Comparison of ENCODE assay signal across 1 cellular context in the genomic region with DNA sequence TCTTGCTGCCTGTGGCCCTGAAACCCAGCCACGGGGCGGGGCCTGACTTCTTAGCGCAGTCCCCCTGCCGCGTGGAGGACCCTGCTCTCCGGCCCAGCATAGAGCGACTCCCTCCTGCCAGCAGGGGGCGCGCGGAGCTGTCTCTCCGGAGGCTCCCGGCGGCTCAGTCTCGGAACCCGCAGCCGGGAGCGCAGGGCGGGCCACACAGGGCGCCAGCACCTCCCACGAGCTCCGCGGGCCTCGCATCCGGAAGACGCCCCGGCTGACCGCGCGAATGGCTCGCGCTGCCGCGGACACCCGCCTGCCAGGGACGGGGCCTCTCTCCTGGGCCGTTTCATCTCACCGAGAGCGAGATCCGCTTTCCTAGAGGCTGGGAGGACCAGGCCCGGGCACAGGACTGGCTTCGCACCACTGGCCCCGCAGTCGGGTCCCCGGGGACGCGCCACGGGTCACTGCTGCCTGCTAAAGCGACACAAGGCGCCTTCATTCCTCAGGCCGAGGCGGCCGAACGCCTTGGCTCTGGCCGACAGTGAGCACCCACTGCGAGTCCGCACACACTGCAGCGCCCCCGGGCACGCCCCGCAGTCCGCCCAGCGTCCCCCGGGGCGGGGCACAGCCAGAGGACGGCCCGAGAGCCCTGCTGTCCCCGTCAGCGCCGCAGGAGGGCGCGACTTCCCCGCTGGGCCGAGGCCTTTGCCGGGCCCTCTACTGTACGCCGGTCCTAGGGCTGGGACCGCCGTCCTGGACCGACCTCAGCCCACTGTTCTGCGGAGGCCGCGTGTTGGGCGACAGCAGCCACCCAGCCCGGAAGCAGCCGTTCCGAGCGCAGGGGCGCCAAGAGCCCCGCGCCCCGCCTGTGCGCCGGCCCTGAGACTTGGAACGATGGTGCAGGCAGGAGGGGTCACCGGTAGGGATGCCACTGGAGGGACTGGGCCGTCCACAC.
A peak's percentile ranks its signal among the peaks of the same experiment; 100 is the strongest.
TF ChIP-seq lines count a peak whose summit lies in the region.

No MANE protein-coding gene starts in this region.

TF ChIP-seq in HEK293, 187 proteins besides CTCF, POLR2A, EP300 and RAD21 (continued from another document and continues in another):
- TF ChIP-seq, protein P1, sequence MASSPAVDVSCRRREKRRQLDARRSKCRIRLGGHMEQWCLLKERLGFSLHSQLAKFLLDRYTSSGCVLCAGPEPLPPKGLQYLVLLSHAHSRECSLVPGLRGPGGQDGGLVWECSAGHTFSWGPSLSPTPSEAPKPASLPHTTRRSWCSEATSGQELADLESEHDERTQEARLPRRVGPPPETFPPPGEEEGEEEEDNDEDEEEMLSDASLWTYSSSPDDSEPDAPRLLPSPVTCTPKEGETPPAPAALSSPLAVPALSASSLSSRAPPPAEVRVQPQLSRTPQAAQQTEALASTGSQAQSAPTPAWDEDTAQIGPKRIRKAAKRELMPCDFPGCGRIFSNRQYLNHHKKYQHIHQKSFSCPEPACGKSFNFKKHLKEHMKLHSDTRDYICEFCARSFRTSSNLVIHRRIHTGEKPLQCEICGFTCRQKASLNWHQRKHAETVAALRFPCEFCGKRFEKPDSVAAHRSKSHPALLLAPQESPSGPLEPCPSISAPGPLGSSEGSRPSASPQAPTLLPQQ (tag by site-specific recombination; IDR thresholded peaks at IDR 0.05): peak; percentile 57; the same call in 1 of the 2 replicates
- TF ChIP-seq ZNF248 (tag by site-specific recombination; IDR thresholded peaks at IDR 0.05): no peak
- TF ChIP-seq, protein P2, sequence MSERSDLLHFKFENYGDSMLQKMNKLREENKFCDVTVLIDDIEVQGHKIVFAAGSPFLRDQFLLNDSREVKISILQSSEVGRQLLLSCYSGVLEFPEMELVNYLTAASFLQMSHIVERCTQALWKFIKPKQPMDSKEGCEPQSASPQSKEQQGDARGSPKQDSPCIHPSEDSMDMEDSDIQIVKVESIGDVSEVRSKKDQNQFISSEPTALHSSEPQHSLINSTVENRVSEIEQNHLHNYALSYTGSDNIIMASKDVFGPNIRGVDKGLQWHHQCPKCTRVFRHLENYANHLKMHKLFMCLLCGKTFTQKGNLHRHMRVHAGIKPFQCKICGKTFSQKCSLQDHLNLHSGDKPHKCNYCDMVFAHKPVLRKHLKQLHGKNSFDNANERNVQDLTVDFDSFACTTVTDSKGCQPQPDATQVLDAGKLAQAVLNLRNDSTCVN (tag by site-specific recombination; optimal IDR thresholded peaks at IDR 0.05): peak; percentile 96
- TF ChIP-seq ZNF23 (tag by site-specific recombination; IDR thresholded peaks at IDR 0.05; ENCODE audit: borderline replicate concordance): no peak
- no peak for TF ChIP-seq TRIM28 (IDR thresholded peaks at IDR 0.05; ENCODE audit: borderline replicate concordance, low read length)
- no peak for TF ChIP-seq BCL11B (tag by site-specific recombination; IDR thresholded peaks at IDR 0.05; ENCODE audit: low read depth)
- TF ChIP-seq ZNF221 (tag by site-specific recombination; IDR thresholded peaks at IDR 0.05; ENCODE audit: borderline replicate concordance): no peak
- 0 out of 2 replicates have a peak, but pooled peaks have one; percentile 12 for TF ChIP-seq KLF16 (tag by site-specific recombination; IDR thresholded peaks at IDR 0.05)
- TF ChIP-seq ZNF701 (tag by site-specific recombination; IDR thresholded peaks at IDR 0.05): no peak
- peak; percentile 69; the same call in 1 of the 2 replicates for TF ChIP-seq ZBTB20 (tag by site-specific recombination; IDR thresholded peaks at IDR 0.05)
- TF ChIP-seq ZNF677 (tag by site-specific recombination; IDR thresholded peaks at IDR 0.05): no peak
- TF ChIP-seq ZNF292 (tag by site-specific recombination; IDR thresholded peaks at IDR 0.05; ENCODE audit: borderline replicate concordance, low read depth): no peak
- no peak for TF ChIP-seq ZNF623 (tag by site-specific recombination; IDR thresholded peaks at IDR 0.05)
- no peak for TF ChIP-seq ZNF157 (tag by site-specific recombination; IDR thresholded peaks at IDR 0.05)
- TF ChIP-seq ZNF785 (tag by site-specific recombination; IDR thresholded peaks at IDR 0.05): no peak
- TF ChIP-seq ZNF626 (tag by site-specific recombination; IDR thresholded peaks at IDR 0.05): no peak
- TF ChIP-seq ZNF114 (tag by site-specific recombination; IDR thresholded peaks at IDR 0.05): no peak
- no peak for TF ChIP-seq ZNF558 (tag by site-specific recombination; IDR thresholded peaks at IDR 0.05)
- TF ChIP-seq ZNF24 (tag by site-specific recombination; IDR thresholded peaks at IDR 0.05): no peak
- TF ChIP-seq, protein P3, sequence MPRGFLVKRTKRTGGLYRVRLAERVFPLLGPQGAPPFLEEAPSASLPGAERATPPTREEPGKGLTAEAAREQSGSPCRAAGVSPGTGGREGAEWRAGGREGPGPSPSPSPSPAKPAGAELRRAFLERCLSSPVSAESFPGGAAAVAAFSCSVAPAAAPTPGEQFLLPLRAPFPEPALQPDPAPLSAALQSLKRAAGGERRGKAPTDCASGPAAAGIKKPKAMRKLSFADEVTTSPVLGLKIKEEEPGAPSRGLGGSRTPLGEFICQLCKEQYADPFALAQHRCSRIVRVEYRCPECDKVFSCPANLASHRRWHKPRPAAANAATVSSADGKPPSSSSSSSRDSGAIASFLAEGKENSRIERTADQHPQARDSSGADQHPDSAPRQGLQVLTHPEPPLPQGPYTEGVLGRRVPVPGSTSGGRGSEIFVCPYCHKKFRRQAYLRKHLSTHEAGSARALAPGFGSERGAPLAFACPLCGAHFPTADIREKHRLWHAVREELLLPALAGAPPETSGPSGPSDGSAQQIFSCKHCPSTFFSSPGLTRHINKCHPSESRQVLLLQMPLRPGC (tag by site-specific recombination; IDR thresholded peaks at IDR 0.05): no peak
- TF ChIP-seq, protein P4, sequence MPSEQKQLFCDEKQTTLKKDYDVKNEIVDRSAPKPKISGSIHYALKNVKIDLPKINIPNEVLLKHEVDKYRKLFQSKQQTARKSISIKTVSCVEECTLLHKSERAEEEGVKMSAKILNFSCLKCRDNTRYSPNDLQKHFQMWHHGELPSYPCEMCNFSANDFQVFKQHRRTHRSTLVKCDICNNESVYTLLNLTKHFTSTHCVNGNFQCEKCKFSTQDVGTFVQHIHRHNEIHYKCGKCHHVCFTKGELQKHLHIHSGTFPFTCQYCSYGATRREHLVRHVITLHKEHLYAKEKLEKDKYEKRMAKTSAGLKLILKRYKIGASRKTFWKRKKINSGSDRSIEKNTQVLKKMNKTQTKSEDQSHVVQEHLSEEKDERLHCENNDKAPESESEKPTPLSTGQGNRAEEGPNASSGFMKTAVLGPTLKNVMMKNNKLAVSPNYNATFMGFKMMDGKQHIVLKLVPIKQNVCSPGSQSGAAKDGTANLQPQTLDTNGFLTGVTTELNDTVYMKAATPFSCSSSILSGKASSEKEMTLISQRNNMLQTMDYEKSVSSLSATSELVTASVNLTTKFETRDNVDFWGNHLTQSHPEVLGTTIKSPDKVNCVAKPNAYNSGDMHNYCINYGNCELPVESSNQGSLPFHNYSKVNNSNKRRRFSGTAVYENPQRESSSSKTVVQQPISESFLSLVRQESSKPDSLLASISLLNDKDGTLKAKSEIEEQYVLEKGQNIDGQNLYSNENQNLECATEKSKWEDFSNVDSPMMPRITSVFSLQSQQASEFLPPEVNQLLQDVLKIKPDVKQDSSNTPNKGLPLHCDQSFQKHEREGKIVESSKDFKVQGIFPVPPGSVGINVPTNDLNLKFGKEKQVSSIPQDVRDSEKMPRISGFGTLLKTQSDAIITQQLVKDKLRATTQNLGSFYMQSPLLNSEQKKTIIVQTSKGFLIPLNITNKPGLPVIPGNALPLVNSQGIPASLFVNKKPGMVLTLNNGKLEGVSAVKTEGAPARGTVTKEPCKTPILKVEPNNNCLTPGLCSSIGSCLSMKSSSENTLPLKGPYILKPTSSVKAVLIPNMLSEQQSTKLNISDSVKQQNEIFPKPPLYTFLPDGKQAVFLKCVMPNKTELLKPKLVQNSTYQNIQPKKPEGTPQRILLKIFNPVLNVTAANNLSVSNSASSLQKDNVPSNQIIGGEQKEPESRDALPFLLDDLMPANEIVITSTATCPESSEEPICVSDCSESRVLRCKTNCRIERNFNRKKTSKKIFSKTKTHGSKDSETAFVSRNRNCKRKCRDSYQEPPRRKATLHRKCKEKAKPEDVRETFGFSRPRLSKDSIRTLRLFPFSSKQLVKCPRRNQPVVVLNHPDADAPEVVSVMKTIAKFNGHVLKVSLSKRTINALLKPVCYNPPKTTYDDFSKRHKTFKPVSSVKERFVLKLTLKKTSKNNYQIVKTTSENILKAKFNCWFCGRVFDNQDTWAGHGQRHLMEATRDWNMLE (tag by site-specific recombination; conservative IDR thresholded peaks at IDR 0.05; ENCODE audit: low read depth): no peak
- no peak for TF ChIP-seq KLF7 (tag by site-specific recombination; IDR thresholded peaks at IDR 0.05; ENCODE audit: borderline replicate concordance)
- TF ChIP-seq ZNF10 (tag by site-specific recombination; IDR thresholded peaks at IDR 0.05): no peak
- TF ChIP-seq ZNF473 (tag by site-specific recombination; IDR thresholded peaks at IDR 0.05): no peak
- TF ChIP-seq WT1 (tag by site-specific recombination; IDR thresholded peaks at IDR 0.05): no peak
- no peak for TF ChIP-seq ZBTB21 (tag by site-specific recombination; IDR thresholded peaks at IDR 0.05)
- no peak for TF ChIP-seq ZNF202 (tag by site-specific recombination; IDR thresholded peaks at IDR 0.05; ENCODE audit: borderline replicate concordance)
- TF ChIP-seq ZNF544 (tag by site-specific recombination; IDR thresholded peaks at IDR 0.05): no peak
- TF ChIP-seq ZBTB7A (tag by site-specific recombination; IDR thresholded peaks at IDR 0.05; ENCODE audit: low read depth): no peak
- TF ChIP-seq, protein P5, sequence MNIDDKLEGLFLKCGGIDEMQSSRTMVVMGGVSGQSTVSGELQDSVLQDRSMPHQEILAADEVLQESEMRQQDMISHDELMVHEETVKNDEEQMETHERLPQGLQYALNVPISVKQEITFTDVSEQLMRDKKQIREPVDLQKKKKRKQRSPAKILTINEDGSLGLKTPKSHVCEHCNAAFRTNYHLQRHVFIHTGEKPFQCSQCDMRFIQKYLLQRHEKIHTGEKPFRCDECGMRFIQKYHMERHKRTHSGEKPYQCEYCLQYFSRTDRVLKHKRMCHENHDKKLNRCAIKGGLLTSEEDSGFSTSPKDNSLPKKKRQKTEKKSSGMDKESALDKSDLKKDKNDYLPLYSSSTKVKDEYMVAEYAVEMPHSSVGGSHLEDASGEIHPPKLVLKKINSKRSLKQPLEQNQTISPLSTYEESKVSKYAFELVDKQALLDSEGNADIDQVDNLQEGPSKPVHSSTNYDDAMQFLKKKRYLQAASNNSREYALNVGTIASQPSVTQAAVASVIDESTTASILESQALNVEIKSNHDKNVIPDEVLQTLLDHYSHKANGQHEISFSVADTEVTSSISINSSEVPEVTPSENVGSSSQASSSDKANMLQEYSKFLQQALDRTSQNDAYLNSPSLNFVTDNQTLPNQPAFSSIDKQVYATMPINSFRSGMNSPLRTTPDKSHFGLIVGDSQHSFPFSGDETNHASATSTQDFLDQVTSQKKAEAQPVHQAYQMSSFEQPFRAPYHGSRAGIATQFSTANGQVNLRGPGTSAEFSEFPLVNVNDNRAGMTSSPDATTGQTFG (tag by site-specific recombination; IDR thresholded peaks at IDR 0.05; ENCODE audit: borderline replicate concordance): no peak
- TF ChIP-seq, protein P6, sequence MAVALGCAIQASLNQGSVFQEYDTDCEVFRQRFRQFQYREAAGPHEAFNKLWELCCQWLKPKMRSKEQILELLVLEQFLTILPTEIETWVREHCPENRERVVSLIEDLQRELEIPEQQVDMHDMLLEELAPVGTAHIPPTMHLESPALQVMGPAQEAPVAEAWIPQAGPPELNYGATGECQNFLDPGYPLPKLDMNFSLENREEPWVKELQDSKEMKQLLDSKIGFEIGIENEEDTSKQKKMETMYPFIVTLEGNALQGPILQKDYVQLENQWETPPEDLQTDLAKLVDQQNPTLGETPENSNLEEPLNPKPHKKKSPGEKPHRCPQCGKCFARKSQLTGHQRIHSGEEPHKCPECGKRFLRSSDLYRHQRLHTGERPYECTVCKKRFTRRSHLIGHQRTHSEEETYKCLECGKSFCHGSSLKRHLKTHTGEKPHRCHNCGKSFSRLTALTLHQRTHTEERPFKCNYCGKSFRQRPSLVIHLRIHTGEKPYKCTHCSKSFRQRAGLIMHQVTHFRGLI (tag by site-specific recombination; IDR thresholded peaks at IDR 0.05): peak; percentile 48; the same call in 1 of the 2 replicates
- TF ChIP-seq, protein P7, sequence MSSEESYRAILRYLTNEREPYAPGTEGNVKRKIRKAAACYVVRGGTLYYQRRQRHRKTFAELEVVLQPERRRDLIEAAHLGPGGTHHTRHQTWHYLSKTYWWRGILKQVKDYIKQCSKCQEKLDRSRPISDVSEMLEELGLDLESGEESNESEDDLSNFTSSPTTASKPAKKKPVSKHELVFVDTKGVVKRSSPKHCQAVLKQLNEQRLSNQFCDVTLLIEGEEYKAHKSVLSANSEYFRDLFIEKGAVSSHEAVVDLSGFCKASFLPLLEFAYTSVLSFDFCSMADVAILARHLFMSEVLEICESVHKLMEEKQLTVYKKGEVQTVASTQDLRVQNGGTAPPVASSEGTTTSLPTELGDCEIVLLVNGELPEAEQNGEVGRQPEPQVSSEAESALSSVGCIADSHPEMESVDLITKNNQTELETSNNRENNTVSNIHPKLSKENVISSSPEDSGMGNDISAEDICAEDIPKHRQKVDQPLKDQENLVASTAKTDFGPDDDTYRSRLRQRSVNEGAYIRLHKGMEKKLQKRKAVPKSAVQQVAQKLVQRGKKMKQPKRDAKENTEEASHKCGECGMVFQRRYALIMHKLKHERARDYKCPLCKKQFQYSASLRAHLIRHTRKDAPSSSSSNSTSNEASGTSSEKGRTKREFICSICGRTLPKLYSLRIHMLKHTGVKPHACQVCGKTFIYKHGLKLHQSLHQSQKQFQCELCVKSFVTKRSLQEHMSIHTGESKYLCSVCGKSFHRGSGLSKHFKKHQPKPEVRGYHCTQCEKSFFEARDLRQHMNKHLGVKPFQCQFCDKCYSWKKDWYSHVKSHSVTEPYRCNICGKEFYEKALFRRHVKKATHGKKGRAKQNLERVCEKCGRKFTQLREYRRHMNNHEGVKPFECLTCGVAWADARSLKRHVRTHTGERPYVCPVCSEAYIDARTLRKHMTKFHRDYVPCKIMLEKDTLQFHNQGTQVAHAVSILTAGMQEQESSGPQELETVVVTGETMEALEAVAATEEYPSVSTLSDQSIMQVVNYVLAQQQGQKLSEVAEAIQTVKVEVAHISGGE (tag by site-specific recombination; conservative IDR thresholded peaks at IDR 0.05; ENCODE audit: low read depth): no peak; the same call in 1 of the 2 replicates
- peak; percentile 57 for TF ChIP-seq EGR2 (tag by site-specific recombination; IDR thresholded peaks at IDR 0.05; ENCODE audit: low read depth)
- TF ChIP-seq ZNF266 (tag by site-specific recombination; IDR thresholded peaks at IDR 0.05; ENCODE audit: low read depth): no peak
- TF ChIP-seq ZFHX2 (tag by site-specific recombination; conservative IDR thresholded peaks at IDR 0.05): peak; percentile 62
- TF ChIP-seq ZNF140 (tag by site-specific recombination; IDR thresholded peaks at IDR 0.05): no peak
- TF ChIP-seq KLF10 (tag by site-specific recombination; IDR thresholded peaks at IDR 0.05): no peak
- no peak for TF ChIP-seq ZNF596 (tag by site-specific recombination; IDR thresholded peaks at IDR 0.05)
- no peak for TF ChIP-seq ZNF670 (tag by site-specific recombination; IDR thresholded peaks at IDR 0.05; ENCODE audit: low read depth)
- no peak for TF ChIP-seq ZNF830 (tag by site-specific recombination; IDR thresholded peaks at IDR 0.05; ENCODE audit: low read depth)
- TF ChIP-seq ZNF391 (tag by site-specific recombination; IDR thresholded peaks at IDR 0.05; ENCODE audit: borderline replicate concordance, low read depth): no peak
